8 cellular contexts compared by ENCODE assay signal in the genomic region with DNA sequence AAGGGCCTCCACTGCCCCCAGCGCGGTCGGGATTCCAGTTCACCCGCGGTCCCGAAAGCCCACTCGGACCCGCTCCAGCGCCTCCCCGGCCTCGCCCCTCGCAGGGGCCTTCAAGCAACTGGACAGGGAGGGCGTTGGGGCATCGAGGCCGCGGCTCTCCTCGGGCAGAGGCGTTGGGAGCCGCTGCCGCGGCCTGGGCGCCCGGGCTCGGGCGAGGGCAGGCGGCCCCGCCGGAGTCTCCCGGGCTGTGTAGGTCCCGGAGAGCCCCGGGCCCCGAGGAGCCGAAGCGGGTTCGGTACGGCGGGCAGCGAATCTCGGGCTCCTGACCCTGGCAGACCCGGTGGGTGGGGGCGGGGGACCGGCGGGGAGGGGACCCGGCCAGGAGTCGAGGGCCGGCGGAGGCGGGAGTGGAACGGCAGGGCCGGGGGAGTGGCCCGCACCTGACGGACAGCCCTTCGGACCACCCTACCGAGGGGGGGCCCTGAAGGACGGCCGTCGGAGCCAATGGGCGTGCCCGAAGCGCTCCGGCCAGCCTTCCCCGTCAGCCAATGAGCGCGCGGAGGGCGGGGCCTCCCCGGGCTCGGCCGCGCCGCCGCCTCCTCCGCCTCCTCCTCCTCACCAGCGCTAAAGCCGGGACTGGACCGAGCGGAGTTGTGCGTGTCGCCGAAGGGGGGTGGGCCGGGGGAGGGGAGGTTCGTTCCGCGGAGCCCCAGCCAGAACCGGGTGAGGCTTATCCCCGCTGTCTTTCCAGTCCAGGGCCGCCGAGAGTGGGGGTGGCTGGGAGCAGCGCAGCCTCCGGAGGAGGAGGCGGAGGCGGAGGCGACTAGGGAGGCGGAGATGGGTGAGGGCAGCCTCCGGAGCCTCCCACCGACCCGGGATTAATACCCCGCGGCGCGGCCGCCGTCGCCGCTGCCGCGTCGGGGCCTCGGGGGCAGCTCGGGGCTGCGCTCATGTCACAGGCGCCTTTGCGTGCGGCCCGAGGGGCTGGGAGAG. TPM values are rescaled to one million over a fixed set of nuclear protein-coding genes. Genes with fewer than 3 reads are reported as not detected.
DNase-seq lines count a peak whose midpoint lies in the region; ATAC-seq and TF ChIP-seq lines count a peak whose summit lies in the region.

A gene (plus strand): TSS at position 609 of the 993 bp plus-strand sequence. CDS start 34,346 bp downstream, outside the sequence.

- H3K27me3 ChIP-seq in DND-41 (ENCODE audit: insufficient read depth, low read length, poor library complexity) (peaks cover 7% of the 10 kb centered on the region), GM23338 (ENCODE audit: insufficient read depth) (no peaks in the 10 kb centered on the region), esophagus squamous epithelium (no peaks in the 10 kb centered on the region)

- peak within 1 kb of the TSS; percentile 87 for H3K27ac ChIP-seq in DND-41 (ENCODE audit: low read length)
- H3K27ac ChIP-seq in GM23338 (ENCODE audit: low read depth), result peak within 1 kb of the TSS; percentile 99
- peak within 1 kb of the TSS; percentile 99 to 100 (median 99) for H3K27ac ChIP-seq in esophagus squamous epithelium

- H3K79me2 ChIP-seq in DND-41 (ENCODE audit: insufficient read depth, low read length) (peaks cover 40% of the 10 kb centered on the region), GM23338 (replicated peaks; ENCODE audit: insufficient read depth) (peaks cover 40% of the 10 kb centered on the region)

- peak within 1 kb of the TSS; percentile 97 for H3K4me3 Mint-ChIP-seq in GM23338

- H3K4me1 ChIP-seq in DND-41 (ENCODE audit: insufficient read depth, low read length) (peaks cover 42% of the 10 kb centered on the region), GM23338 (ENCODE audit: insufficient read depth) (peaks cover 18% of the 10 kb centered on the region), esophagus squamous epithelium (peaks cover 4 to 50% (median 28%) of the 10 kb centered on the region in 3 donors)

- H3K9ac ChIP-seq in DND-41 (ENCODE audit: low read depth, low read length), result peak within 1 kb of the TSS; percentile 69

- H2AFZ ChIP-seq in DND-41 (ENCODE audit: low read depth, low read length) (peak within 1 kb of the TSS; percentile 96), GM23338 (no peak within 1 kb of the TSS)

- peak within 1 kb of the TSS; percentile 45 to 58 for H3K4me3 ChIP-seq in DND-41 (ENCODE audit: low read depth in 1 of 2, low read length in 2 of 2)
- peak within 1 kb of the TSS; percentile 75 for H3K4me3 ChIP-seq in GM23338
- peak within 1 kb of the TSS; percentile 71 to 93 (median 93) for H3K4me3 ChIP-seq in esophagus squamous epithelium

- TF ChIP-seq POLR2A in esophagus squamous epithelium (IDR thresholded peaks at IDR 0.05), result peak in 2 of 4 donors; percentile 79 to 80

- peaks cover 38% of the 10 kb centered on the region for H3K36me3 Mint-ChIP-seq in GM23338 (ENCODE audit: low read depth)

- peaks cover 18% of the 10 kb centered on the region for H3K4me1 Mint-ChIP-seq in GM23338

- peak within 1 kb of the TSS; percentile 97 for H3K27ac Mint-ChIP-seq in GM23338

- H4K20me1 ChIP-seq in DND-41 (ENCODE audit: insufficient read depth, low read length), result peaks cover 18% of the 10 kb centered on the region
- peaks cover 26% of the 10 kb centered on the region for H4K20me1 ChIP-seq in GM23338 (replicated peaks; ENCODE audit: insufficient read depth)

- no peak for TF ChIP-seq CTCF in DND-41 (IDR thresholded peaks at IDR 0.05; ENCODE audit: borderline replicate concordance, extremely low read depth, low read length, poor library complexity, severe bottlenecking)
- no peak for TF ChIP-seq CTCF in GM23338 (conservative IDR thresholded peaks at IDR 0.05; ENCODE audit: low read depth in 2 of 2)
- no peak for TF ChIP-seq CTCF in esophagus squamous epithelium (IDR thresholded peaks at IDR 0.05)

- WGBS in esophagus squamous epithelium, 2 donors, result no CpG with 5 or more reads among the region's 115 CpGs

- DNase-seq in DND-41 (peak; percentile 95), GM23338 (ENCODE audit: low spot score) (peak; percentile 96), Kasumi-1 (lab: John Stamatoyannopoulos, UW) (peak; percentile 43 to 61), RKO (ENCODE audit: low spot score) (peak; percentile 93), activated T-helper 1 cell treated with Interleukin-2 at 50 U/mL for 16 hours (ENCODE audit: low read depth) (peak; percentile 97), esophagus squamous epithelium (lab: John Stamatoyannopoulos, UW) (peak; percentile 78), myocyte (ENCODE audit: low read depth) (peak; percentile 97)
- peak; percentile 90 to 98 for DNase-seq in stimulated activated CD8-positive, alpha-beta memory T cell treated with anti-CD3 and anti-CD28 coated beads, Interleukin-7, amount 100 ng/mL, for 4 hours (ENCODE audit: low read depth in 2 of 2)

- intact Hi-C loops in esophagus squamous epithelium (cut with DNase I), result no loop called here

- peaks cover 6% of the 10 kb centered on the region for H3K27me3 Mint-ChIP-seq in GM23338 (ENCODE audit: insufficient read depth, low read depth, poor library complexity)

- H3K9me2 ChIP-seq in GM23338 (ENCODE audit: insufficient read depth), result no peaks in the 10 kb centered on the region

- H3F3A ChIP-seq in GM23338 (replicated peaks; ENCODE audit: low read depth), result peaks cover 3% of the 10 kb centered on the region; the same call in 1 of the 2 replicates

- H3K9me3 ChIP-seq in DND-41 (ENCODE audit: insufficient read depth, low read length, severe bottlenecking) (no peaks in the 10 kb centered on the region), esophagus squamous epithelium (no peaks in the 10 kb centered on the region)

- peak within 1 kb of the TSS; percentile 94 for H3K4me2 ChIP-seq in DND-41 (ENCODE audit: insufficient read depth, low read length)
- peak within 1 kb of the TSS; percentile 86 for H3K4me2 ChIP-seq in GM23338

- peaks cover 4% of the 10 kb centered on the region for H3K9me3 Mint-ChIP-seq in GM23338

- peak; percentile 81 for ATAC-seq in DND-41 (ENCODE audit: insufficient read depth, low read depth)
- ATAC-seq in GM23338, result peak; percentile 82

- H3K36me3 ChIP-seq in DND-41 (ENCODE audit: insufficient read depth, low read length) (peaks cover 26% of the 10 kb centered on the region), GM23338 (ENCODE audit: insufficient read depth) (peaks cover 10% of the 10 kb centered on the region), esophagus squamous epithelium (peaks cover 0 to 17% (median 0%) of the 10 kb centered on the region in 3 donors)

TF ChIP-seq in GM23338, 12 proteins besides CTCF, POLR2A, EP300 and RAD21:
- TF ChIP-seq POLR2AphosphoS5 (IDR thresholded peaks at IDR 0.05; ENCODE audit: low read depth) (peak; percentile 72), JUNB (IDR thresholded peaks at IDR 0.05; ENCODE audit: unreplicated experiment) (no peak), CREB1 (CRISPR knock-in tag; IDR thresholded peaks at IDR 0.05; ENCODE audit: low read depth) (peak; percentile 61)

RNA-seq across cellular contexts. Expression of the gene that starts here (rescaled TPM):
- total RNA-seq in GM23338 (2014; rRNA removed; shearing (Covaris generic)), result 153 and 159 TPM in 2 replicates
- polyA plus RNA-seq in GM23338 (2016; fragmentation: Nextera tagmentation; extraction: Ambion mirVana), result 63.6 and 87.9 TPM in 2 replicates
- total RNA-seq in esophagus squamous epithelium (10 to 100 TPM; 36.4 to 76.5 (median 46.9) TPM), myocyte (97.3 and 98.3 TPM in 2 replicates)
- 30.5 TPM for polyA plus RNA-seq in myocyte (2012)

Comparison
In these comparisons a context has a peak if more than half of its experiments do, and no peak if none do; other contexts are left out.
1. Peak in every context shown above with its lines: DNase-seq, ATAC-seq, H3K4me3 ChIP-seq and H3K27ac ChIP-seq.